Comparison of ENCODE assay signal across 12 cellular contexts in genomic region chr11:1460396-1460795, GRCh38. TPM values are rescaled to one million over a fixed set of nuclear protein-coding genes. Genes with fewer than 3 reads are reported as not detected.
A peak's percentile ranks its signal among the peaks of the same experiment; 100 is the strongest.
DNase-seq lines count a peak whose midpoint lies in the region; ATAC-seq and TF ChIP-seq lines count a peak whose summit lies in the region.
"Had no signal": no experiment of that assay in that cellular context is flagged by ENCODE, and none has a peak within 500 bp of the region (broad histone marks: within the 10 kb centered on the region; RNA-seq: fewer than 3 reads in every experiment).

No MANE protein-coding gene starts in this region.

- peak overlapping the region; percentile 69 to 92 for H3K27ac ChIP-seq in testis
- H3K27ac ChIP-seq: SJSA1 had no signal

- DNase-seq in amniotic epithelial cell (ENCODE audit: low read depth), result peak; percentile 67
- DNase-seq in fibroblast of villous mesenchyme (ENCODE audit: low read depth), result peak; percentile 80
- peak; percentile 76 for DNase-seq in midbrain (lab: John Stamatoyannopoulos, UW)
- peak; percentile 51 for DNase-seq in testis
- DNase-seq in HPDE6-E6E7 (ENCODE audit: extremely low spot score), result no peak
- no peak for DNase-seq in NCI-H345 treated with DMSO at 0.1 percent for 48 hours (lab: John Stamatoyannopoulos, UW; ENCODE audit: unreplicated experiment)
- DNase-seq in NCI-H748 (lab: John Stamatoyannopoulos, UW; ENCODE audit: unreplicated experiment), result no peak
- DNase-seq: activated naive CD4-positive, alpha-beta T cell treated with anti-CD3 and anti-CD28 coated beads for 36 hours; GOT3; NCI-H2081 had no signal

- no peaks in the 10 kb centered on the region for H3K27me3 ChIP-seq in testis
- H3K27me3 ChIP-seq: SJSA1 had no signal

- ATAC-seq in GM19463 (IDR thresholded peaks at IDR 0.05; ENCODE audit: unreplicated experiment), result no peak

- peaks cover 6% of the 10 kb centered on the region for H3K4me1 ChIP-seq in testis
- H3K4me1 ChIP-seq: SJSA1 had no signal

- H3K36me3 ChIP-seq in testis (ENCODE audit: low read depth, missing control alignments), result no peaks in the 10 kb centered on the region
- H3K36me3 ChIP-seq: SJSA1 had no signal

- intact Hi-C loops in testis (cut with DNase I; ENCODE audit: low total_unique reads), result no loop called here

- H3K4me3 ChIP-seq in fibroblast of villous mesenchyme (ENCODE audit: low read depth, low read length) (peak overlapping the region; percentile 9), testis (no peak overlapping the region)
- H3K4me3 ChIP-seq: SJSA1 had no signal

- TF ChIP-seq CTCF in fibroblast of villous mesenchyme (IDR thresholded peaks at IDR 0.05; ENCODE audit: insufficient read depth, low read depth, low read length), result no peak
- TF ChIP-seq CTCF in testis (IDR thresholded peaks at IDR 0.05), result no peak

- no peaks in the 10 kb centered on the region for H3K9me3 ChIP-seq in testis
- H3K9me3 ChIP-seq: SJSA1 had no signal

- no peak for TF ChIP-seq POLR2A in testis (IDR thresholded peaks at IDR 0.05)

- 52 to 64% methylated on average over 18 to 29 of the region's 29 CpGs for WGBS in testis, 2 donors

RNA-seq across cellular contexts. Expression of gene MOB2, which starts 26.2 kb away (rescaled TPM):
- total RNA-seq in fibroblast of villous mesenchyme, result 16.1 and 16.8 TPM in 2 replicates
- total RNA-seq in testis, result 10 to 100 TPM; 46.8 to 57.7 TPM
- 41.5 TPM for polyA plus RNA-seq in testis (ENCODE audit: insufficient read depth, low read depth, low replicate concordance)

Comparison
In these comparisons a context has a peak if more than half of its experiments do, and no peak if none do; other contexts are left out.
1. DNase-seq: peak in amniotic epithelial cell (single experiment), fibroblast of villous mesenchyme (single experiment), midbrain (single experiment) and testis (single experiment); none in HPDE6-E6E7 (single experiment), NCI-H345 treated with DMSO at 0.1 percent for 48 hours (single experiment) and NCI-H748 (single experiment).